21 cellular contexts compared by ENCODE assay signal in genomic region chr1:220330265-220330664, GRCh38. TPM values are rescaled to one million over a fixed set of nuclear protein-coding genes. Genes with fewer than 3 reads are reported as not detected.
DNase-seq lines count a peak whose midpoint lies in the region; ATAC-seq, FAIRE-seq and TF ChIP-seq lines count a peak whose summit lies in the region.
"Had no signal": no experiment of that assay in that cellular context is flagged by ENCODE, and none has a peak within 500 bp of the region (broad histone marks: within the 10 kb centered on the region; RNA-seq: fewer than 3 reads in every experiment).

No MANE protein-coding gene starts in this region.

- H3K36me3 ChIP-seq in GM12878 (ENCODE audit: control insufficient read depth in 2 of 2, insufficient read depth in 2 of 2, low read length in 1 of 2) (no peaks in the 10 kb centered on the region), SJCRH30 (no peaks in the 10 kb centered on the region)
- H3K36me3 ChIP-seq: ovary had no signal

- H3K27ac ChIP-seq in GM12878 (ENCODE audit: control insufficient read depth, insufficient read depth) (no peak overlapping the region), SJCRH30 (no peak overlapping the region)
- H3K27ac ChIP-seq: ovary had no signal

- no peaks in the 10 kb centered on the region for H3K27me3 ChIP-seq in GM12878 (replicated peaks in 1 of 2; ENCODE audit: control insufficient read depth in 2 of 2, insufficient read depth in 2 of 2, low read length in 1 of 2)
- H3K27me3 ChIP-seq in SJCRH30: peaks cover 11% of the 10 kb centered on the region
- H3K27me3 ChIP-seq: ovary had no signal

- POLR2A ChIA-PET in GM12878 (lab: Charles Lee): no interaction called here

- peak; percentile 34 for DNase-seq in Daoy (ENCODE audit: low read depth)
- peak; percentile 86 for DNase-seq in NCI-H82 (lab: John Stamatoyannopoulos, UW)
- no peak for DNase-seq in GM12878 (ENCODE audit: low read depth, low spot score)
- DNase-seq in left lobe of liver (ENCODE audit: low spot score): no peak
- no peak for DNase-seq in SJCRH30
- DNase-seq in activated effector memory CD4-positive, alpha-beta T cell treated with Interleukin-2 at 50 U/mL for 16 hours: no peak
- no peak for DNase-seq in nephron progenitor cell
- DNase-seq: ACHN; activated CD4-positive, alpha-beta T cell treated with anti-CD3 and anti-CD28 coated beads, Interleukin-2, amount 50 U/mL, for 1 hour; activated naive CD4-positive, alpha-beta T cell treated with Interleukin-2 at 50 U/mL for 16 hours; aorta; CD4-positive, CD25-positive, alpha-beta regulatory T cell; DMS153; NCI-H1092 treated with DMSO at 0.1 percent for 48 hours; NCI-H69; ovary; stimulated activated CD4-positive, alpha-beta T cell treated with anti-CD3 and anti-CD28 coated beads, Interleukin-1b, Interleukin-23, amount 100 ng/mL, for 48 hours; stimulated activated naive CD8-positive, alpha-beta T cell treated with anti-CD3 and anti-CD28 coated beads, Interleukin-15, amount 100 ng/mL, for 72 hours had no signal

- SMC1A ChIA-PET in GM12878 (lab: Charles Lee; ENCODE audit: uncharacterized antibody, unreplicated experiment): no interaction called here

- in situ Hi-C loops in GM12878 (cut with MboI): no loop called here

- no peak for TF ChIP-seq EP300 in GM12878 (IDR thresholded peaks at IDR 0.05; ENCODE audit: borderline replicate concordance in 1 of 2, control insufficient read depth in 1 of 2, low read depth in 2 of 2, low read length in 2 of 2)

- H3K79me2 ChIP-seq in GM12878 (ENCODE audit: control insufficient read depth, insufficient read depth, low read length): no peaks in the 10 kb centered on the region

- H3K36me3 Mint-ChIP-seq in nephron progenitor cell (ENCODE audit: low read depth): no peaks in the 10 kb centered on the region
- H3K36me3 Mint-ChIP-seq: CD4-positive, CD25-positive, alpha-beta regulatory T cell had no signal

- no peak for TF ChIP-seq RAD21 in GM12878 (IDR thresholded peaks at IDR 0.05; ENCODE audit: insufficient read depth, low read depth, low read length)

- no peak overlapping the region for H3K4me3 ChIP-seq in GM12878
- no peak overlapping the region for H3K4me3 ChIP-seq in SJCRH30
- H3K4me3 ChIP-seq: ovary had no signal

- H2AFZ ChIP-seq in GM12878 (ENCODE audit: control insufficient read depth, low read depth, low read length): no peak overlapping the region

- no peaks in the 10 kb centered on the region for H4K20me1 ChIP-seq in GM12878 (ENCODE audit: control insufficient read depth, insufficient read depth)

- no peaks in the 10 kb centered on the region for H3K9me3 ChIP-seq in GM12878 (replicated peaks; ENCODE audit: control insufficient read depth, insufficient read depth, low read length)
- H3K9me3 ChIP-seq in SJCRH30 (replicated peaks): no peaks in the 10 kb centered on the region
- H3K9me3 ChIP-seq: ovary had no signal

- H3K9me3 Mint-ChIP-seq in nephron progenitor cell: no peaks in the 10 kb centered on the region
- H3K9me3 Mint-ChIP-seq: stimulated activated naive CD8-positive, alpha-beta T cell treated with anti-CD3 and anti-CD28 coated beads, Interleukin-15, amount 100 ng/mL, for 72 hours had no signal

- TF ChIP-seq POLR2A in GM12878 (IDR thresholded peaks at IDR 0.05; ENCODE audit: low read depth, low read length): no peak

- H3K4me1 Mint-ChIP-seq in nephron progenitor cell: peaks cover 4% of the 10 kb centered on the region
- H3K4me1 Mint-ChIP-seq: CD4-positive, CD25-positive, alpha-beta regulatory T cell; stimulated activated naive CD8-positive, alpha-beta T cell treated with anti-CD3 and anti-CD28 coated beads, Interleukin-15, amount 100 ng/mL, for 72 hours had no signal

- H3K9ac ChIP-seq in GM12878 (ENCODE audit: control insufficient read depth, insufficient read depth, low read length): no peak overlapping the region

- 41% methylated on average over 3 of the region's 3 CpGs for WGBS in GM12878 (ENCODE audit: insufficient coverage, insufficient replicate concordance, low lambda C conversion rate, missing lambda C conversion rate)

- H3K27me3 Mint-ChIP-seq in nephron progenitor cell (ENCODE audit: low read depth, poor library complexity): peaks cover 12% of the 10 kb centered on the region

- H3K4me2 ChIP-seq in GM12878 (ENCODE audit: control insufficient read depth, insufficient read depth): no peak overlapping the region

- RAD21 ChIA-PET in GM12878 (lab: Charles Lee; ENCODE audit: unreplicated experiment): no interaction called here

- CTCF ChIA-PET in GM12878 (lab: Yijun Ruan, JAX): interaction anchor here (1.1 to 1.5 kb wide), 3 partner anchors 14 to 112 kb away, joined by 3 to 4 read pairs (median 3); no protein-coding TSS in a partner anchor

- ATAC-seq in GM12878: peak; percentile 47
- ATAC-seq in left lobe of liver: peak; percentile 21
- no peak for ATAC-seq in GM19452 (IDR thresholded peaks at IDR 0.05; ENCODE audit: unreplicated experiment)
- ATAC-seq: sciatic nerve; stimulated activated naive CD8-positive, alpha-beta T cell treated with anti-CD3 and anti-CD28 coated beads, Interleukin-15, amount 100 ng/mL, for 72 hours had no signal

- H3K4me1 ChIP-seq in GM12878 (ENCODE audit: control insufficient read depth, insufficient read depth, low read length) (no peaks in the 10 kb centered on the region), SJCRH30 (no peaks in the 10 kb centered on the region)

- no peak overlapping the region for H3K4me3 Mint-ChIP-seq in nephron progenitor cell
- H3K4me3 Mint-ChIP-seq: CD4-positive, CD25-positive, alpha-beta regulatory T cell; stimulated activated naive CD8-positive, alpha-beta T cell treated with anti-CD3 and anti-CD28 coated beads, Interleukin-15, amount 100 ng/mL, for 72 hours had no signal

- BruUV-seq in GM12878 (replicated peaks; lab: Mats Ljungman, UMichigan): no TSS peak

- intact Hi-C loops in GM12878 (cut with micrococcal nuclease; ENCODE audit: unreplicated experiment): no loop called here

- no peak for TF ChIP-seq CTCF in GM12878 (IDR thresholded peaks at IDR 0.05 in 2 of 3, conservative IDR thresholded peaks at IDR 0.05 in 1 of 3; ENCODE audit: control insufficient read depth in 2 of 3, extremely low read depth in 1 of 3, insufficient read depth in 1 of 3, low read depth in 3 of 3, low read length in 3 of 3)
- TF ChIP-seq CTCF in nephron progenitor cell (IDR thresholded peaks at IDR 0.05): no peak

- no peak overlapping the region for H3K27ac Mint-ChIP-seq in nephron progenitor cell
- H3K27ac Mint-ChIP-seq: CD4-positive, CD25-positive, alpha-beta regulatory T cell; stimulated activated naive CD8-positive, alpha-beta T cell treated with anti-CD3 and anti-CD28 coated beads, Interleukin-15, amount 100 ng/mL, for 72 hours had no signal

- FAIRE-seq in GM12878 (lab: Jason Lieb, UNC): no peak
- FAIRE-seq: endometrium had no signal

TF ChIP-seq in GM12878, 131 proteins besides CTCF, POLR2A, EP300 and RAD21 (continues in another document):
- TF ChIP-seq ZNF274 (IDR thresholded peaks at IDR 0.05; ENCODE audit: insufficient read depth, insufficient read length): no peak
- TF ChIP-seq RELA (IDR thresholded peaks at IDR 0.05; ENCODE audit: borderline replicate concordance, partially characterized antibody): no peak
- TF ChIP-seq CBX3 (IDR thresholded peaks at IDR 0.05; ENCODE audit: borderline replicate concordance, low read depth): no peak
- no peak for TF ChIP-seq ZSCAN29 (IDR thresholded peaks at IDR 0.05)
- no peak for TF ChIP-seq SMAD5 (IDR thresholded peaks at IDR 0.05; ENCODE audit: low read depth)
- no peak for TF ChIP-seq HDAC6 (IDR thresholded peaks at IDR 0.05; ENCODE audit: unreplicated experiment)
- TF ChIP-seq HSF1 (IDR thresholded peaks at IDR 0.05; ENCODE audit: low read depth, low read length): no peak
- no peak for TF ChIP-seq E2F4 (IDR thresholded peaks at IDR 0.05; ENCODE audit: low read depth, low read length)
- no peak for TF ChIP-seq ZNF384 (IDR thresholded peaks at IDR 0.05; ENCODE audit: borderline replicate concordance, low read depth, low read length)

RNA-seq across cellular contexts. Expression of gene RAB3GAP2, which starts 58.0 kb away (rescaled TPM):
- total RNA-seq in Daoy (2014; rRNA removed; shearing (Covaris generic)): 26.3 and 28.8 TPM in 2 replicates
- total RNA-seq in GM12878 (2013; cell fraction: nucleolus; rRNA removed): 140 and 143 TPM in 2 replicates
- total RNA-seq in GM12878 (2014; rRNA removed) (27.7 and 30.9 TPM in 2 replicates), GM12878 (2014; rRNA removed; fragmentation: Illumina TruSeq; extraction: Trizol) (33.9 and 38.1 TPM in 2 replicates), GM12878 (2021) (44.2 and 51.1 TPM in 2 replicates), left lobe of liver (18.3 TPM)
- polyA plus RNA-seq in GM12878 (2011; ENCODE audit: low read depth): 15.7 TPM
- polyA plus RNA-seq in GM12878 (2011; rRNA removed) (43.5 and 52.0 TPM in 2 replicates), GM12878 (2014; fragmentation: Illumina TruSeq; extraction: Trizol) (30.7 and 36.4 TPM in 2 replicates), GM12878 (2014; fragmentation: Nextera tagmentation; extraction: Ambion mirVana) (10 to 100 TPM; 11.9 to 15.6 TPM), GM12878 (2014; rRNA removed) (16.8 and 19.1 TPM in 2 replicates), GM12878 (2016; fragmentation: Nextera tagmentation; extraction: Ambion mirVana) (10 to 100 TPM; 20.7 to 21.2 TPM)
- polyA plus RNA-seq in GM12878 (2011; cell fraction: cytosol; rRNA removed): 19.2 and 24.5 TPM in 2 replicates
- polyA plus RNA-seq in GM12878 (2011; cell fraction: nucleus; rRNA removed): 33.8 and 41.1 TPM in 2 replicates
- polyA plus RNA-seq in GM12878 (2012): 20.2 and 24.9 TPM in 2 replicates
- polyA minus RNA-seq in GM12878 (2011; rRNA and poly(A)+ RNA removed): 134 and 203 TPM in 2 replicates
- polyA minus RNA-seq in GM12878 (2011; cell fraction: cytosol; rRNA and poly(A)+ RNA removed): 18.8 and 31.0 TPM in 2 replicates
- polyA minus RNA-seq in GM12878 (2011; cell fraction: nucleus; rRNA and poly(A)+ RNA removed): 29.0 and 41.9 TPM in 2 replicates
- 24.6 and 27.8 TPM in 2 replicates for total RNA-seq in SJCRH30 (2014; rRNA removed; shearing (Covaris generic))

Comparison
In these comparisons a context has a peak if more than half of its experiments do, and no peak if none do; other contexts are left out.
1. DNase-seq: peak in Daoy (single experiment) and NCI-H82 (single experiment); none in GM12878 (single experiment), left lobe of liver (single experiment), SJCRH30 (0 of 2), activated effector memory CD4-positive, alpha-beta T cell treated with Interleukin-2 at 50 U/mL for 16 hours (single experiment) and nephron progenitor cell (single experiment).